27 cellular contexts compared by ENCODE assay signal in genomic region chr1:185785586-185785985, GRCh38.
"Had no signal": no experiment of that assay in that cellular context is flagged by ENCODE, and none has a peak within 500 bp of the region (broad histone marks: within the 10 kb centered on the region; RNA-seq: fewer than 3 reads in every experiment).

No MANE protein-coding gene starts in this region.

- H3K27ac ChIP-seq: left lung, lower lobe of right lung, ovary, skin epidermis, stomach, testis, upper lobe of right lung had no signal

- H3K27me3 Mint-ChIP-seq: progenitor cell of endocrine pancreas had no signal

- ATAC-seq: left colon; left lung; lower lobe of right lung; natural killer cell; right cardiac atrium; sciatic nerve; stimulated activated naive B cell treated with anti-CD40 and anti-IgM and Interleukin-4, amounts not matched to agents 10 μg/mL and 1 μg/mL and 100 μg/mL, for 72 hours; stimulated activated naive CD8-positive, alpha-beta T cell treated with anti-CD3 and anti-CD28 coated beads, Interleukin-15, Interleukin-2, amounts not matched to agents 100 U/mL and 50 U/mL, for 24 hours; upper lobe of right lung had no signal

- H3K4me1 Mint-ChIP-seq: immature natural killer cell; naive B cell; natural killer cell; stimulated activated naive B cell treated with anti-CD40 and anti-IgM and Interleukin-4, amounts not matched to agents 10 μg/mL and 1 μg/mL and 100 μg/mL, for 72 hours had no signal

- H3K4me3 ChIP-seq: left lung, lower lobe of right lung, ovary, skin epidermis, stomach, testis, tibial artery, upper lobe of right lung had no signal

- H3K36me3 ChIP-seq: left lung, lower lobe of right lung, ovary, stomach, tibial artery, upper lobe of right lung had no signal

- H3K36me3 Mint-ChIP-seq: immature natural killer cell; natural killer cell; stimulated activated naive B cell treated with anti-CD40 and anti-IgM and Interleukin-4, amounts not matched to agents 10 μg/mL and 1 μg/mL and 100 μg/mL, for 72 hours had no signal

- H3K27me3 ChIP-seq: left lung, ovary, stomach, testis, tibial artery, upper lobe of right lung had no signal

- H3K4me1 ChIP-seq: stomach, testis had no signal

- DNase-seq: hypothalamus; immature natural killer cell; kidney; left colon; left lung; lower lobe of right lung; mammary epithelial cell; mesenchymal stem cell; naive B cell; natural killer cell; nephron progenitor cell; ovary; right cardiac atrium; stimulated activated CD4-positive, alpha-beta T cell treated with anti-CD3 and anti-CD28 coated beads, Interleukin-12 subunit alpha, Interleukin-12 subunit beta, amount 100 ng/mL, for 4 hours; stimulated activated CD4-positive, alpha-beta T cell treated with anti-CD3 and anti-CD28 coated beads, Interleukin-15, amount 100 ng/mL, for 24 hours; stimulated activated CD4-positive, alpha-beta T cell treated with anti-CD3 and anti-CD28 coated beads, Interleukin-2, amount 100 ng/mL, for 24 hours; stimulated activated CD4-positive, alpha-beta T cell treated with anti-CD3 and anti-CD28 coated beads, Interleukin-4, amount 100 ng/mL, for 1 hour; stimulated activated naive B cell treated with anti-CD40 and anti-IgM and Interleukin-4, amounts not matched to agents 10 μg/mL and 1 μg/mL and 100 μg/mL, for 72 hours; stimulated activated naive CD8-positive, alpha-beta T cell treated with anti-CD3 and anti-CD28 coated beads, Interleukin-15, Interleukin-2, amounts not matched to agents 100 U/mL and 50 U/mL, for 24 hours; stomach; testis; tibial artery; trophoblast cell; upper lobe of right lung had no signal

- H3K27ac Mint-ChIP-seq: immature natural killer cell; naive B cell; natural killer cell; nephron progenitor cell; progenitor cell of endocrine pancreas; stimulated activated naive B cell treated with anti-CD40 and anti-IgM and Interleukin-4, amounts not matched to agents 10 μg/mL and 1 μg/mL and 100 μg/mL, for 72 hours had no signal

- H3K9me3 ChIP-seq: left lung, lower lobe of right lung, ovary, testis, tibial artery, upper lobe of right lung had no signal

- H3K4me3 Mint-ChIP-seq: immature natural killer cell; naive B cell; natural killer cell; nephron progenitor cell; stimulated activated naive B cell treated with anti-CD40 and anti-IgM and Interleukin-4, amounts not matched to agents 10 μg/mL and 1 μg/mL and 100 μg/mL, for 72 hours had no signal
